Comparison of ENCODE assay signal across 15 cellular contexts in genomic region chr5:76813982-76814562, GRCh38. TPM values are rescaled to one million over a fixed set of nuclear protein-coding genes. Genes with fewer than 3 reads are reported as not detected.
A peak's percentile ranks its signal among the peaks of the same experiment; 100 is the strongest.
DNase-seq lines count a peak whose midpoint lies in the region; ATAC-seq and TF ChIP-seq lines count a peak whose summit lies in the region.
"Had no signal": no experiment of that assay in that cellular context is flagged by ENCODE, and none has a peak within 500 bp of the region (broad histone marks: within the 10 kb centered on the region; RNA-seq: fewer than 3 reads in every experiment).

No MANE protein-coding gene starts in this region.

- peak overlapping the region; percentile 40; the same call in 1 of the 3 replicates for H2BK15ac ChIP-seq in IMR-90 (ENCODE audit: low read depth, low read length)

- peak; percentile 80 for ATAC-seq in IMR-90 (ENCODE audit: low read depth)
- no peak for ATAC-seq in HG03139 (IDR thresholded peaks at IDR 0.05; ENCODE audit: unreplicated experiment)
- ATAC-seq: natural killer cell had no signal

- dilution Hi-C loops in IMR-90 (cut with HindIII; ENCODE audit: low sequenced_read_pairs, unreplicated experiment), result no loop called here

- H3K9ac ChIP-seq in IMR-90 (ENCODE audit: low read depth, low read length), result no peak overlapping the region

- no peak for TF ChIP-seq CTCF in AG09309 (IDR thresholded peaks at IDR 0.05; ENCODE audit: control insufficient read depth, insufficient read depth, low read depth, low read length, missing control alignments)
- no peak for TF ChIP-seq CTCF in IMR-90 (conservative IDR thresholded peaks at IDR 0.05; ENCODE audit: low read depth, low read length)
- no peak for TF ChIP-seq CTCF in brain microvascular endothelial cell (IDR thresholded peaks at IDR 0.05; ENCODE audit: low read depth, low read length, missing control alignments)
- TF ChIP-seq CTCF in kidney epithelial cell (IDR thresholded peaks at IDR 0.05; ENCODE audit: insufficient read depth, low read length, poor library complexity, severe bottlenecking), result no peak
- no peak for TF ChIP-seq CTCF in tibial nerve (IDR thresholded peaks at IDR 0.05)

- H3K4ac ChIP-seq in IMR-90 (ENCODE audit: low read depth, low read length), result peak overlapping the region; percentile 54

- CTCF ChIA-PET in IMR-90 (lab: Yijun Ruan, JAX), result no interaction called here

- no peak for TF ChIP-seq EP300 in tibial nerve (IDR thresholded peaks at IDR 0.05)

- no TSS peak for BruUV-seq in IMR-90 (replicated peaks; lab: Mats Ljungman, UMichigan)

- no peak overlapping the region for H2AFZ ChIP-seq in IMR-90 (replicated peaks; ENCODE audit: low read length, poor library complexity)

- peak overlapping the region; percentile 68 for H2BK20ac ChIP-seq in IMR-90 (ENCODE audit: low read depth, low read length)

- peak overlapping the region; percentile 65; the same call in 1 of the 2 replicates for H3K18ac ChIP-seq in IMR-90 (ENCODE audit: low read depth, low read length)

- peak overlapping the region in 1 of 2 experiments; percentile 32; a peak in 1 of 4 replicates for H4K8ac ChIP-seq in IMR-90 (ENCODE audit: low read depth in 2 of 2, low read length in 2 of 2)

- H4K20me1 ChIP-seq in IMR-90 (ENCODE audit: insufficient read depth, low read length), result no peaks in the 10 kb centered on the region

- H3K56ac ChIP-seq in IMR-90 (ENCODE audit: extremely low read depth, insufficient read depth, low read length), result no peak overlapping the region

- H2BK5ac ChIP-seq in IMR-90 (ENCODE audit: low read depth, low read length, poor library complexity, severe bottlenecking), result peak overlapping the region; percentile 63

- no peak overlapping the region for H4K91ac ChIP-seq in IMR-90 (ENCODE audit: insufficient read depth, low read depth, low read length)

- no peak overlapping the region for H3K23ac ChIP-seq in IMR-90 (ENCODE audit: low read depth, low read length)

- H3K4me2 ChIP-seq in IMR-90 (ENCODE audit: low read depth, low read length), result no peak overlapping the region

- peak overlapping the region; percentile 45 for H2BK120ac ChIP-seq in IMR-90 (ENCODE audit: low read depth, low read length)

- H3K4me1 ChIP-seq in IMR-90 (ENCODE audit: control insufficient read depth, insufficient read depth, low read length) (peaks cover 2% of the 10 kb centered on the region; the same call in 1 of the 2 replicates), tibial nerve (peaks cover 0 to 8% (median 4%) of the 10 kb centered on the region in 4 donors)

- POLR2A ChIA-PET in IMR-90 (lab: Charles Lee; ENCODE audit: unreplicated experiment), result no interaction called here

- H4K5ac ChIP-seq in IMR-90 (ENCODE audit: low read depth, low read length), result no peak overlapping the region

- intact Hi-C loops in IMR-90 (cut with micrococcal nuclease), result loop anchor here (10.0 kb wide), 1 partner anchor 1759 kb away; the partner anchor contains the start of gene GCNT4

- no peak overlapping the region; the same call in 1 of the 2 replicates for H2AK5ac ChIP-seq in IMR-90 (ENCODE audit: low read depth, low read length)

- H2AK9ac ChIP-seq in IMR-90 (replicated peaks; ENCODE audit: low read depth, low read length, poor library complexity), result no peak overlapping the region

- TF ChIP-seq POLR2A in IMR-90 (IDR thresholded peaks at IDR 0.05; ENCODE audit: low read depth, low read length), result peak; percentile 55
- no peak for TF ChIP-seq POLR2A in tibial nerve (IDR thresholded peaks at IDR 0.05)

- H3K27ac ChIP-seq in IMR-90 (ENCODE audit: insufficient read depth, low read length) (no peak overlapping the region; the same call in 1 of the 2 replicates), brain microvascular endothelial cell (peak overlapping the region; percentile 66), tibial nerve (no peak overlapping the region)
- H3K27ac ChIP-seq: adrenal gland, upper lobe of left lung had no signal

- peak; percentile 89 for DNase-seq in AG09309 (ENCODE audit: low read depth)
- DNase-seq in IMR-90, result peak; percentile 98
- DNase-seq in brain microvascular endothelial cell, result peak; percentile 95
- DNase-seq in kidney epithelial cell (ENCODE audit: low read depth), result peak; percentile 94
- no peak for DNase-seq in effector CD8-positive, alpha-beta T cell (lab: John Stamatoyannopoulos, UW)
- DNase-seq in NCI-H82 (lab: John Stamatoyannopoulos, UW), result no peak
- no peak for DNase-seq in tibial nerve (ENCODE audit: low spot score in 2 of 2)
- DNase-seq: adrenal gland; GOT3; Karpas-422; natural killer cell; OCI-M1; stimulated activated CD4-positive, alpha-beta T cell treated with anti-CD3 and anti-CD28 coated beads, Interleukin-12 subunit alpha, Interleukin-12 subunit beta, amount 100 ng/mL, for 4 hours; upper lobe of left lung had no signal

- no peak overlapping the region for H3K4me3 ChIP-seq in AG09309 (ENCODE audit: control insufficient read depth, low read depth, low read length)
- H3K4me3 ChIP-seq in IMR-90 (ENCODE audit: insufficient read depth, low read depth, low read length), result no peak overlapping the region
- no peak overlapping the region for H3K4me3 ChIP-seq in brain microvascular endothelial cell (ENCODE audit: low read depth, low read length)
- H3K4me3 ChIP-seq in kidney epithelial cell (ENCODE audit: low read depth, low read length), result no peak overlapping the region
- no peak overlapping the region for H3K4me3 ChIP-seq in tibial nerve
- H3K4me3 ChIP-seq: adrenal gland, upper lobe of left lung had no signal

- no peaks in the 10 kb centered on the region for H3K79me1 ChIP-seq in IMR-90 (ENCODE audit: low read depth in 1 of 2, low read length in 2 of 2)

- TF ChIP-seq RAD21 in IMR-90 (IDR thresholded peaks at IDR 0.05; ENCODE audit: low read length), result peak; percentile 21; the same call in 1 of the 2 replicates

- WGBS in IMR-90 (ENCODE audit: extremely low coverage in 2 of 2, insufficient read length in 1 of 2), 2 experiments, result 10% methylated on average over 2 of the region's 4 CpGs; no CpG with 5 or more reads in 1 of the 2 experiments
- WGBS in tibial nerve, 2 donors, result 90 to 92% methylated on average over 4 of the region's 4 CpGs

- H3K9me3 ChIP-seq in IMR-90 (ENCODE audit: control insufficient read depth, insufficient read depth, low read length) (no peaks in the 10 kb centered on the region), tibial nerve (no peaks in the 10 kb centered on the region)
- H3K9me3 ChIP-seq: adrenal gland, upper lobe of left lung had no signal

- peak overlapping the region; percentile 25; the same call in 1 of the 2 replicates for H3K14ac ChIP-seq in IMR-90 (replicated peaks; ENCODE audit: low read depth, low read length)

- in situ Hi-C loops in IMR-90 (cut with MboI; ENCODE audit: low sequenced_read_pairs), result no loop called here
- in situ Hi-C loops in brain microvascular endothelial cell (cut with HindIII; ENCODE audit: low pct_ligation_motif_present, low sequenced_read_pairs), result no loop called here

- H3K27me3 ChIP-seq in IMR-90 (ENCODE audit: control insufficient read depth, insufficient read depth, low read length) (no peaks in the 10 kb centered on the region), brain microvascular endothelial cell (replicated peaks) (no peaks in the 10 kb centered on the region), kidney epithelial cell (ENCODE audit: control insufficient read depth, insufficient read depth, low read length) (no peaks in the 10 kb centered on the region), tibial nerve (peaks cover 0 to 13% of the 10 kb centered on the region in 2 donors)
- H3K27me3 ChIP-seq: adrenal gland, upper lobe of left lung had no signal

- H3K36me3 ChIP-seq in IMR-90 (ENCODE audit: control insufficient read depth, insufficient read depth, low read length) (no peaks in the 10 kb centered on the region), brain microvascular endothelial cell (replicated peaks) (no peaks in the 10 kb centered on the region), kidney epithelial cell (ENCODE audit: control insufficient read depth, insufficient read depth, low read length) (no peaks in the 10 kb centered on the region), tibial nerve (no peaks in the 10 kb centered on the region)
- H3K36me3 ChIP-seq: adrenal gland, upper lobe of left lung had no signal

- no peaks in the 10 kb centered on the region; the same call in 1 of the 2 replicates for H3K9me1 ChIP-seq in IMR-90 (ENCODE audit: insufficient read depth, low read length)

TF ChIP-seq in IMR-90, 13 proteins besides CTCF, POLR2A, EP300 and RAD21 (continues in another document):
- TF ChIP-seq MAFK (IDR thresholded peaks at IDR 0.05; ENCODE audit: low read depth, low read length) (no peak), SMC3 (IDR thresholded peaks at IDR 0.05; ENCODE audit: low read depth, low read length) (peak; percentile 22; the same call in 1 of the 2 replicates), USF2 (IDR thresholded peaks at IDR 0.05; ENCODE audit: low read depth, low read length) (no peak), MXI1 (IDR thresholded peaks at IDR 0.05; ENCODE audit: borderline replicate concordance, low read depth, low read length) (no peak), CHD1 (IDR thresholded peaks at IDR 0.05; ENCODE audit: low read depth, low read length) (no peak), RFX5 (IDR thresholded peaks at IDR 0.05; ENCODE audit: low read depth, low read length) (no peak)

RNA-seq across cellular contexts. Expression of gene F2RL1, which starts 4.8 kb away (rescaled TPM):
- 9.4 and 12.4 TPM in 2 replicates for total RNA-seq in IMR-90 (2012; rRNA removed)
- polyA plus RNA-seq in IMR-90 (2012; rRNA removed), result 4.7 and 5.6 TPM in 2 replicates
- 2.2 and 3.6 TPM in 2 replicates for polyA plus RNA-seq in IMR-90 (2012; cell fraction: cytosol; rRNA removed)
- polyA plus RNA-seq in IMR-90 (2012; cell fraction: nucleus; rRNA removed; ENCODE audit: low replicate concordance), result 0.47 and 2.2 TPM in 2 replicates
- 144 TPM in 2 replicates for total RNA-seq in kidney epithelial cell
- total RNA-seq in tibial nerve, result 1 to 10 TPM in 1 of 4 donors, under 1 TPM in 2, not detected in 1; 0.20 to 1.1 (median 0.30) TPM

RNA-seq across cellular contexts. Expression of gene S100Z, which starts 35.7 kb away (rescaled TPM):
- not detected in 2 replicates for total RNA-seq in IMR-90 (2012; rRNA removed)
- not detected in 2 replicates for polyA plus RNA-seq in IMR-90 (2012; rRNA removed)
- not detected in 2 replicates for polyA plus RNA-seq in IMR-90 (2012; cell fraction: cytosol; rRNA removed)
- polyA plus RNA-seq in IMR-90 (2012; cell fraction: nucleus; rRNA removed; ENCODE audit: low replicate concordance), result not detected in 2 replicates
- total RNA-seq in kidney epithelial cell, result not detected in 2 replicates
- 1 to 10 TPM in 1 of 4 donors, not detected in 3; 3.0 TPM for total RNA-seq in tibial nerve

Comparison
In these comparisons a context has a peak if more than half of its experiments do, and no peak if none do; other contexts are left out.
1. DNase-seq: peak in AG09309 (single experiment), IMR-90 (single experiment), brain microvascular endothelial cell (single experiment) and kidney epithelial cell (single experiment); none in effector CD8-positive, alpha-beta T cell (single experiment), NCI-H82 (single experiment) and tibial nerve (0 of 2).
2. RNA of gene F2RL1, which starts 4.8 kb away (total RNA-seq): 144 TPM in kidney epithelial cell; 9.4 to 12.4 TPM in IMR-90 and 0.20 to 1.1 TPM in tibial nerve; every median in the first group is over 10 times any median in the second.